8 cellular contexts compared by ENCODE assay signal in genomic region chr1:234612352-234613127, GRCh38. TPM values are rescaled to one million over a fixed set of nuclear protein-coding genes. Genes with fewer than 3 reads are reported as not detected.
A peak's percentile ranks its signal among the peaks of the same experiment; 100 is the strongest.
DNase-seq lines count a peak whose midpoint lies in the region; ATAC-seq, FAIRE-seq and TF ChIP-seq lines count a peak whose summit lies in the region.

No MANE protein-coding gene starts in this region.

- TF ChIP-seq CTCF in hepatocyte (IDR thresholded peaks at IDR 0.05; ENCODE audit: poor library complexity) (no peak), sigmoid colon (IDR thresholded peaks at IDR 0.05) (no peak)

- H3K4me1 ChIP-seq in hepatocyte (ENCODE audit: insufficient read depth) = peaks cover 49% of the 10 kb centered on the region
- peaks cover 0 to 46% (median 36%) of the 10 kb centered on the region in 4 donors for H3K4me1 ChIP-seq in sigmoid colon

- intact Hi-C loops in sigmoid colon (cut with DNase I) = loop anchor here (1.0 to 10.0 kb wide), 8 partner anchors 70 to 470 kb away; no protein-coding TSS in a partner anchor

- no peaks in the 10 kb centered on the region for H4K20me1 ChIP-seq in hepatocyte (ENCODE audit: insufficient read depth, poor library complexity, severe bottlenecking)

- no peaks in the 10 kb centered on the region for H3K9me2 ChIP-seq in hepatocyte (replicated peaks; ENCODE audit: insufficient read depth)

- DNase-seq in GM12892 (ENCODE audit: insufficient read length) = peak; percentile 39
- DNase-seq in NCI-H187 treated with DMSO at 0.1 percent for 48 hours (lab: John Stamatoyannopoulos, UW) = peak; percentile 62
- DNase-seq in T-helper 2 cell = peak; percentile 37 to 92 (median 72)
- DNase-seq in astrocyte of the hippocampus (ENCODE audit: low read depth, low spot score) = peak; percentile 97
- DNase-seq in hepatocyte (ENCODE audit: low spot score) = peak; percentile 97
- peak; percentile 98 for DNase-seq in sigmoid colon

- FAIRE-seq in GM12892 (lab: Jason Lieb, UNC) = peak; percentile 67

- H3K36me3 ChIP-seq in hepatocyte (replicated peaks; ENCODE audit: insufficient read depth, low read depth) (no peaks in the 10 kb centered on the region), sigmoid colon (peaks cover under 1 to 10% (median 3%) of the 10 kb centered on the region in 4 donors)

- H3K27me3 ChIP-seq in hepatocyte = no peaks in the 10 kb centered on the region
- no peaks in the 10 kb centered on the region for H3K27me3 ChIP-seq in sigmoid colon

- H2AFZ ChIP-seq in hepatocyte = no peak overlapping the region

- peak; percentile 27 for ATAC-seq in HG02852 (IDR thresholded peaks at IDR 0.05; ENCODE audit: unreplicated experiment)
- ATAC-seq in HG03457 (IDR thresholded peaks at IDR 0.05; ENCODE audit: unreplicated experiment) = no peak

- no peak overlapping the region for H3K4me3 ChIP-seq in hepatocyte
- H3K4me3 ChIP-seq in sigmoid colon = peak overlapping the region in 3 of 4 donors; percentile 32 to 38 (median 34)

- H3K9me3 ChIP-seq in hepatocyte (ENCODE audit: low read depth) (no peaks in the 10 kb centered on the region), sigmoid colon (no peaks in the 10 kb centered on the region)

- peak overlapping the region; percentile 99 for H3K27ac ChIP-seq in hepatocyte
- peak overlapping the region; percentile 97 to 100 (median 100) for H3K27ac ChIP-seq in sigmoid colon

- H3K79me2 ChIP-seq in hepatocyte = peaks cover 13% of the 10 kb centered on the region

- peak; percentile 84 to 98 (median 95) for TF ChIP-seq EP300 in sigmoid colon (IDR thresholded peaks at IDR 0.05)

- TF ChIP-seq POLR2A in GM12892 (IDR thresholded peaks at IDR 0.05; ENCODE audit: low read depth, low read length) (peak; percentile 77), sigmoid colon (IDR thresholded peaks at IDR 0.05) (peak; percentile 46 to 58)

- WGBS in hepatocyte (ENCODE audit: low lambda C conversion rate, missing lambda C conversion rate) = 6% methylated on average over 20 of the region's 20 CpGs
- 1% methylated on average over 20 of the region's 20 CpGs for WGBS in sigmoid colon, 2 donors

- peak overlapping the region; percentile 94 for H3K4me2 ChIP-seq in hepatocyte

RNA-seq across cellular contexts. Expression of gene IRF2BP2, which starts 2.6 kb away (rescaled TPM):
- 63.2 TPM for polyA plus RNA-seq in GM12892 (2012; ENCODE audit: missing spikeins)
- total RNA-seq in hepatocyte = 113 and 135 TPM in 2 replicates
- 65.9 and 68.2 TPM in 2 replicates for polyA plus RNA-seq in hepatocyte
- 10 to 100 TPM; 43.8 to 80.9 (median 55.5) TPM for total RNA-seq in sigmoid colon
- 10 to 100 TPM; 39.1 to 86.9 (median 66.1) TPM for polyA plus RNA-seq in sigmoid colon

Comparison
In these comparisons a context has a peak if more than half of its experiments do, and no peak if none do; other contexts are left out.
1. DNase-seq: peak in every context shown above with its lines; median percentile 98 in sigmoid colon; 97 in astrocyte of the hippocampus; 97 in hepatocyte; 72 in T-helper 2 cell; 62 in NCI-H187 treated with DMSO at 0.1 percent for 48 hours; 39 in GM12892.